In genomic region chrX:20382518-20383291, GRCh38 we compare ENCODE assay signal across 8 cellular contexts.
DNase-seq lines count a peak whose midpoint lies in the region; ATAC-seq and TF ChIP-seq lines count a peak whose summit lies in the region.

No MANE protein-coding gene starts in this region.

- peaks cover 3% of the 10 kb centered on the region for H3K27me3 Mint-ChIP-seq in chondrocyte (ENCODE audit: low read depth)

- peak; percentile 29 for DNase-seq in EL
- DNase-seq in glomerular visceral epithelial cell (ENCODE audit: extremely low spot score): peak; percentile 3
- no peak for DNase-seq in GOT3 (lab: John Stamatoyannopoulos, UW)
- DNase-seq in NCI-H2171 (lab: John Stamatoyannopoulos, UW): no peak
- DNase-seq in SW 1271 (lab: John Stamatoyannopoulos, UW): no peak
- DNase-seq in chondrocyte (ENCODE audit: low spot score): no peak

- peaks cover 24% of the 10 kb centered on the region for H3K4me1 ChIP-seq in OCI-LY3 (ENCODE audit: low read length)

- peak; percentile 55 for ATAC-seq in GM21390 (IDR thresholded peaks at IDR 0.05; ENCODE audit: unreplicated experiment)

- H3K27ac Mint-ChIP-seq in chondrocyte (ENCODE audit: unreplicated experiment): no peak overlapping the region

- no peaks in the 10 kb centered on the region for H3K79me2 ChIP-seq in OCI-LY3 (ENCODE audit: low read length)

- peak overlapping the region; percentile 64 for H3K4me2 ChIP-seq in OCI-LY3 (ENCODE audit: low read length)

- H4K20me1 ChIP-seq in OCI-LY3 (ENCODE audit: insufficient read depth, low read length): no peaks in the 10 kb centered on the region

- no peak overlapping the region for H3K9ac ChIP-seq in OCI-LY3 (ENCODE audit: low read length)

- 0 out of 2 replicates have a peak overlapping the region, but pooled peaks have one; percentile 32 for H3K4me3 ChIP-seq in OCI-LY3 (ENCODE audit: low read length)

- no peak overlapping the region for H3K27ac ChIP-seq in OCI-LY3 (ENCODE audit: low read length)

- no peak overlapping the region for H3K4me3 Mint-ChIP-seq in chondrocyte (ENCODE audit: unreplicated experiment)

- no peak for TF ChIP-seq CTCF in OCI-LY3 (IDR thresholded peaks at IDR 0.05; ENCODE audit: low read depth, low read length)
- no peak for TF ChIP-seq CTCF in chondrocyte (IDR thresholded peaks at IDR 0.05)

- H3K36me3 Mint-ChIP-seq in chondrocyte (ENCODE audit: low read depth): no peaks in the 10 kb centered on the region

- no peaks in the 10 kb centered on the region for H3K9me3 ChIP-seq in OCI-LY3 (ENCODE audit: insufficient read depth, low read length)

- H3K27me3 ChIP-seq in OCI-LY3 (ENCODE audit: low read depth, low read length): no peaks in the 10 kb centered on the region

- H2AFZ ChIP-seq in OCI-LY3 (ENCODE audit: low read depth, low read length): no peak overlapping the region

- H3K36me3 ChIP-seq in OCI-LY3 (replicated peaks; ENCODE audit: low read depth, low read length): no peaks in the 10 kb centered on the region

- no peaks in the 10 kb centered on the region for H3K9me3 Mint-ChIP-seq in chondrocyte (ENCODE audit: low read depth)

- no peaks in the 10 kb centered on the region for H3K4me1 Mint-ChIP-seq in chondrocyte (ENCODE audit: low read depth)

Comparison
In these comparisons a context has a peak if more than half of its experiments do, and no peak if none do; other contexts are left out.
1. DNase-seq: peak in EL (single experiment) and glomerular visceral epithelial cell (single experiment); none in GOT3 (single experiment), NCI-H2171 (single experiment), SW 1271 (0 of 2) and chondrocyte (single experiment).